32 cellular contexts compared by ENCODE assay signal in the genomic region with DNA sequence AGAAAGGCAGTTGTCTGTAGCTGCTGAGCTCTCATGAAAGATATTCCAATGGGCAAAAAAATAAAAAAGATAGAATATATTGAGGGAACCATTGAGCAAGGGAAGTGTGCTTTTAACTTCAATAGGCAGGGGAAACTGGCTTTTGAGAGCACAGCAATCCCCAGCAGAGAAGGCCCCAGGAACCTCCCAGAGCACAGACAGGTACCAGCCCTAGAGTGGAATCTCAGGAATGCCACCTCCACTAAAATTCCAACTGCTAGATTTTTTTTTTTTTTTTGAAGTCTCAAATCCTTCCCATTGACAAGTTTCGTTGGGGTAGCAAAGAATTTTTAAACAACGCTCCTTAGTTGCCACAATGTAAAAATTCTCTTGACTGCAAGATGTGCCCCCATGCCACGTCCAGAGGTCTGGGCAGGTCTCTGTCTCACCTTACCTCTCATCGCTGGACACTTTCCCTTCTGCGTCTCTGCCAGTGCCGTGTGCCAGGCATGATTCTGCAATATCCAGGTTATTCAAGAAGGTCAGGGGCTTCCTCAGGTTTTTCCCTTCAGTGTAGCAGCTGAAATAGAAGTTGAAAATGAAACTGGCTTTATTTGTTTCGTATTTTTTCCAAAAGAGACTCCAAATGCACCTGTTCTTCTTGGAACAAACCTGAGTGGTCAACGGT.
DNase-seq lines count a peak whose midpoint lies in the region; ATAC-seq and TF ChIP-seq lines count a peak whose summit lies in the region.
"Had no signal": no experiment of that assay in that cellular context is flagged by ENCODE, and none has a peak within 500 bp of the region (broad histone marks: within the 10 kb centered on the region; RNA-seq: fewer than 3 reads in every experiment).

No MANE protein-coding gene starts in this region.

- no peaks in the 10 kb centered on the region for H3K27me3 Mint-ChIP-seq in progenitor cell of endocrine pancreas
- H3K27me3 Mint-ChIP-seq: activated CD4-positive, alpha-beta T cell treated with anti-CD3 and anti-CD28 coated beads, Interleukin-2, amount 10 ng/mL, durations not matched to agents 24 days and 14 days; activated naive CD8-positive, alpha-beta T cell treated with anti-CD3 and anti-CD28 coated beads, Interleukin-2, amount 10 ng/mL, durations not matched to agents 7 days and 5 days; B cell; CD4-positive, alpha-beta memory T cell had no signal

- H3K9me3 Mint-ChIP-seq in progenitor cell of endocrine pancreas (ENCODE audit: low read depth), result peaks cover 4% of the 10 kb centered on the region

- no peak overlapping the region for H3K4me3 ChIP-seq in right lobe of liver
- H3K4me3 ChIP-seq: coronary artery, lung, Peyer's patch, stomach had no signal

- TF ChIP-seq CTCF in progenitor cell of endocrine pancreas (IDR thresholded peaks at IDR 0.05; ENCODE audit: unreplicated experiment) (no peak), right lobe of liver (IDR thresholded peaks at IDR 0.05) (no peak), omental fat pad (IDR thresholded peaks at IDR 0.05) (no peak)

- DNase-seq in HT-29 (ENCODE audit: low spot score) (peak; percentile 18), SW480 (ENCODE audit: low spot score) (peak; percentile 88), iPS-NIHi11 (ENCODE audit: low spot score) (peak; percentile 61), progenitor cell of endocrine pancreas (ENCODE audit: low spot score, unreplicated experiment) (no peak), NCI-H510A (lab: John Stamatoyannopoulos, UW) (no peak), right lobe of liver (no peak), omental fat pad (ENCODE audit: low spot score) (no peak)
- DNase-seq: activated CD4-positive, alpha-beta T cell treated with anti-CD3 and anti-CD28 coated beads, Interleukin-2, amount 10 ng/mL, durations not matched to agents 24 days and 14 days; activated gamma-delta T cell; activated naive CD8-positive, alpha-beta T cell treated with anti-CD3 and anti-CD28 coated beads, Interleukin-2, amount 10 ng/mL, durations not matched to agents 7 days and 5 days; activated T-cell treated with anti-CD3 and anti-CD28 coated beads, Interleukin-2, amount 50 U/mL, for 1 hour; caudate nucleus; CD4-positive, alpha-beta memory T cell; DMS 273 treated with DMSO at 0.1 percent for 48 hours; effector memory CD4-positive, alpha-beta T cell; hypothalamus; kidney; NCI-H1417; NCI-H2029; NCI-H2227 treated with DMSO at 0.1 percent for 48 hours; nephron progenitor cell; Peyer's patch; right cardiac atrium; stimulated activated CD4-positive, alpha-beta T cell treated with anti-CD3 and anti-CD28 coated beads, Interleukin-2, amount 100 ng/mL, for 24 hours; stimulated activated CD8-positive, alpha-beta memory T cell treated with anti-CD3 and anti-CD28 coated beads, Interleukin-4, amount 100 ng/mL, for 48 hours; stomach; T-cell had no signal

- WGBS in right lobe of liver (ENCODE audit: insufficient coverage, low coverage, low lambda C conversion rate, missing lambda C conversion rate), result 35% methylated on average over 8 of the region's 8 CpGs

- TF ChIP-seq POLR2A in right lobe of liver (IDR thresholded peaks at IDR 0.05), result no peak

- no peaks in the 10 kb centered on the region for H3K9me3 ChIP-seq in right lobe of liver
- H3K9me3 ChIP-seq: Peyer's patch had no signal

- peaks cover 16% of the 10 kb centered on the region for H3K4me1 Mint-ChIP-seq in progenitor cell of endocrine pancreas (ENCODE audit: low read depth)
- H3K4me1 Mint-ChIP-seq: activated CD4-positive, alpha-beta T cell treated with anti-CD3 and anti-CD28 coated beads, Interleukin-2, amount 10 ng/mL, durations not matched to agents 24 days and 14 days; activated naive CD8-positive, alpha-beta T cell treated with anti-CD3 and anti-CD28 coated beads, Interleukin-2, amount 10 ng/mL, durations not matched to agents 7 days and 5 days; B cell; CD4-positive, alpha-beta memory T cell; nephron progenitor cell; T-cell had no signal

- no peaks in the 10 kb centered on the region for H3K27me3 ChIP-seq in right lobe of liver
- H3K27me3 ChIP-seq: Peyer's patch, stomach had no signal

- peak overlapping the region; percentile 79 for H3K27ac Mint-ChIP-seq in progenitor cell of endocrine pancreas
- H3K27ac Mint-ChIP-seq: activated CD4-positive, alpha-beta T cell treated with anti-CD3 and anti-CD28 coated beads, Interleukin-2, amount 10 ng/mL, durations not matched to agents 24 days and 14 days; activated naive CD8-positive, alpha-beta T cell treated with anti-CD3 and anti-CD28 coated beads, Interleukin-2, amount 10 ng/mL, durations not matched to agents 7 days and 5 days; B cell; CD4-positive, alpha-beta memory T cell; nephron progenitor cell; T-cell had no signal

- no peaks in the 10 kb centered on the region for H3K36me3 Mint-ChIP-seq in progenitor cell of endocrine pancreas (ENCODE audit: insufficient read depth)
- H3K36me3 Mint-ChIP-seq: activated naive CD8-positive, alpha-beta T cell treated with anti-CD3 and anti-CD28 coated beads, Interleukin-2, amount 10 ng/mL, durations not matched to agents 7 days and 5 days; CD4-positive, alpha-beta memory T cell; T-cell had no signal

- no peaks in the 10 kb centered on the region for H3K4me1 ChIP-seq in right lobe of liver
- H3K4me1 ChIP-seq: parathyroid adenoma, Peyer's patch, stomach had no signal

- H3K4me3 Mint-ChIP-seq in progenitor cell of endocrine pancreas (ENCODE audit: low read depth), result no peak overlapping the region
- H3K4me3 Mint-ChIP-seq: activated CD4-positive, alpha-beta T cell treated with anti-CD3 and anti-CD28 coated beads, Interleukin-2, amount 10 ng/mL, durations not matched to agents 24 days and 14 days; activated naive CD8-positive, alpha-beta T cell treated with anti-CD3 and anti-CD28 coated beads, Interleukin-2, amount 10 ng/mL, durations not matched to agents 7 days and 5 days; B cell; CD4-positive, alpha-beta memory T cell; nephron progenitor cell; T-cell had no signal

- no peak overlapping the region for H3K27ac ChIP-seq in right lobe of liver
- H3K27ac ChIP-seq: coronary artery, parathyroid adenoma, Peyer's patch, stomach had no signal

- intact Hi-C loops in right lobe of liver (cut with DNase I), result no loop called here

- H3K36me3 ChIP-seq in right lobe of liver, result no peaks in the 10 kb centered on the region
- H3K36me3 ChIP-seq: Peyer's patch, stomach had no signal

- ATAC-seq in GM21390 (IDR thresholded peaks at IDR 0.05; ENCODE audit: unreplicated experiment), result no peak
- no peak for ATAC-seq in right lobe of liver
- no peak for ATAC-seq in omental fat pad (ENCODE audit: low FRiP score)
- ATAC-seq: right cardiac atrium, T-cell had no signal

Comparison
In these comparisons a context has a peak if more than half of its experiments do, and no peak if none do; other contexts are left out.
1. DNase-seq: peak in HT-29 (single experiment), SW480 (single experiment) and iPS-NIHi11 (single experiment); none in progenitor cell of endocrine pancreas (single experiment), NCI-H510A (single experiment), right lobe of liver (0 of 3) and omental fat pad (single experiment).